1 cellular context compared by ENCODE assay signal in genomic region chr1:48219803-48220202, GRCh38.
TF ChIP-seq lines count a peak whose summit lies in the region.

No MANE protein-coding gene starts in this region.

TF ChIP-seq in H1, 55 proteins besides CTCF, POLR2A, EP300 and RAD21 (continued from another document):
- TF ChIP-seq USF2 (IDR thresholded peaks at IDR 0.05; ENCODE audit: low read length) (no peak), CREB1 (IDR thresholded peaks at IDR 0.05) (no peak), JUN (IDR thresholded peaks at IDR 0.05; ENCODE audit: low read depth, low read length) (no peak), CBX8 (IDR thresholded peaks at IDR 0.05; ENCODE audit: borderline replicate concordance, low read depth, low read length) (no peak)
